ENCODE assay signal across 1 cellular context in genomic region chr20:20248620-20249200, GRCh38.
TF ChIP-seq lines count a peak whose summit lies in the region.

No MANE protein-coding gene starts in this region.

TF ChIP-seq in GM12878, 131 proteins besides CTCF, POLR2A, EP300 and RAD21:
- TF ChIP-seq NFIC (IDR thresholded peaks at IDR 0.05; ENCODE audit: low read depth, low read length) (0 out of 2 replicates have a peak, but pooled peaks have one; percentile 47), IKZF1 (conservative IDR thresholded peaks at IDR 0.05) (0 out of 2 replicates have a peak, but pooled peaks have one; percentile 17), CHD2 (IDR thresholded peaks at IDR 0.05; ENCODE audit: borderline replicate concordance, low read depth, low read length) (no peak), TCF3 (IDR thresholded peaks at IDR 0.05; ENCODE audit: borderline replicate concordance, insufficient read depth, low read depth, low read length) (0 out of 2 replicates have a peak, but pooled peaks have one; percentile 31), EED (IDR thresholded peaks at IDR 0.05; ENCODE audit: low read depth) (0 out of 2 replicates have a peak, but pooled peaks have one; percentile 35), RUNX3 (IDR thresholded peaks at IDR 0.05; ENCODE audit: low read length) (peak; percentile 69), ATF2 (IDR thresholded peaks at IDR 0.05; ENCODE audit: low read length) (peak; percentile 26; the same call in 1 of the 2 replicates), FOXM1 (IDR thresholded peaks at IDR 0.05; ENCODE audit: low read depth, low read length) (no peak), E2F8 (IDR thresholded peaks at IDR 0.05; ENCODE audit: low read depth, partially characterized antibody) (no peak), CHD1 (IDR thresholded peaks at IDR 0.05; ENCODE audit: low read depth, low read length) (no peak), JUNB (IDR thresholded peaks at IDR 0.05) (peak; percentile 69), BHLHE40 (IDR thresholded peaks at IDR 0.05; ENCODE audit: borderline replicate concordance in 1 of 2, low read depth in 2 of 2, low read length in 1 of 2) (no peak), ZNF622 (IDR thresholded peaks at IDR 0.05) (no peak), TCF7 (IDR thresholded peaks at IDR 0.05; ENCODE audit: borderline replicate concordance) (no peak), YY1 (IDR thresholded peaks at IDR 0.05; ENCODE audit: low read depth, low read length) (no peak), SMC3 (IDR thresholded peaks at IDR 0.05; ENCODE audit: borderline replicate concordance, low read length) (no peak)
